8 cellular contexts compared by ENCODE assay signal in the genomic region with DNA sequence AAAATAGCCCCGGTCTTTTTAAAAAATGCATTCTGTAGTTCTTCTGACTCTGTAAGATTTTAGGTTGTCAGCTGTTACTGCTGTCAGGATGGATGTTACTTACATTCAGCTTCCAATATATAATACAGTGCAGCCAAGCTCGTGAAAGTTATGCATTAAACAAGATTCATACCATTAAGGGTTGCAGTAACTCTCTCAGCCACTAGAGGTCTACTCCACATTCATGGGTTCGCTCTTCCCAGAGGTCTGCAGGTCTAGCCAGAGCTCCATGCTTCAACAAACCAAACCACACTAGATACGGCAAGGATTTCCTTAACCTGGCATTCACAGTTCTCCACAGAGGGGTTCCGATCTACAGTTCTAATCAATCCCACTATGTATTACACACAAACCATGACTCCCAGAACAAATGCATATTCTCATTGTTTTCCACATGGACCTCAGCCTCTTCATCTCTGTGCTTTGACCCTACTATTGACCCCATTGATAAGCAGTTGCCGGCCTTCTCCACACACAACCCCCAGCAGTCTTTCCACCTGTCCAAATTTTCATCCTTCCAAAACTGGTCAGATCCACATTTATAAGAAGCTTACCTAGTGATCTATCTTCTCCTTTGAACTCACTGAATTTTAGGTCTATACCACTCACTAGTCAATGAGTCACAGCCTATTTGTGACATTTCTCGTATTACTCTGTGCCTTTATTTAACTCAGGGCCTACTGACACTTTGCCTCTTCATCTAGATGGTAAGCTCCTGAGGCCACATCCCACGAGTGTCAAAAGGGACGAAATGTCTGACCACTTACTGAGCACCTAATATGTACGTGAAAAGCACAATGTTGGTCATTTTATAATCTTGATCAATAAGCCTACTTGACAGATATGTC. TPM values are rescaled to one million over a fixed set of nuclear protein-coding genes. Genes with fewer than 3 reads are reported as not detected.
DNase-seq lines count a peak whose midpoint lies in the region; ATAC-seq lines count a peak whose summit lies in the region.

No MANE protein-coding gene starts in this region.

- intact Hi-C loops in activated CD4-positive, alpha-beta T cell treated with anti-CD3 and anti-CD28 coated beads, Interleukin-2, amount 10 ng/mL, durations not matched to agents 24 days and 14 days (cut with micrococcal nuclease): loop anchor here (10.0 kb wide), 2 partner anchors 611 to 639 kb away; no protein-coding TSS in a partner anchor
- intact Hi-C loops in left colon (cut with DNase I, micrococcal nuclease): no loop called here

- H3K36me3 ChIP-seq in adipocyte (ENCODE audit: control insufficient read depth, insufficient read depth, low read length, severe bottlenecking): no peaks in the 10 kb centered on the region

- no peak overlapping the region for H3K27ac Mint-ChIP-seq in activated CD4-positive, alpha-beta T cell treated with anti-CD3 and anti-CD28 coated beads, Interleukin-2, amount 10 ng/mL, durations not matched to agents 24 days and 14 days

- H3K4me3 Mint-ChIP-seq in activated CD4-positive, alpha-beta T cell treated with anti-CD3 and anti-CD28 coated beads, Interleukin-2, amount 10 ng/mL, durations not matched to agents 24 days and 14 days: no peak overlapping the region
- no peak overlapping the region for H3K4me3 Mint-ChIP-seq in activated T-cell treated with anti-CD3 and anti-CD28 coated beads, Interleukin-2, amount 50 U/mL, for 4 hours

- no peaks in the 10 kb centered on the region for H3K4me1 Mint-ChIP-seq in activated CD4-positive, alpha-beta T cell treated with anti-CD3 and anti-CD28 coated beads, Interleukin-2, amount 10 ng/mL, durations not matched to agents 24 days and 14 days
- no peaks in the 10 kb centered on the region for H3K4me1 Mint-ChIP-seq in activated T-cell treated with anti-CD3 and anti-CD28 coated beads, Interleukin-2, amount 50 U/mL, for 4 hours (ENCODE audit: low read depth)

- H3K36me3 Mint-ChIP-seq in activated CD4-positive, alpha-beta T cell treated with anti-CD3 and anti-CD28 coated beads, Interleukin-2, amount 10 ng/mL, durations not matched to agents 24 days and 14 days (ENCODE audit: low read depth): no peaks in the 10 kb centered on the region
- no peaks in the 10 kb centered on the region for H3K36me3 Mint-ChIP-seq in activated T-cell treated with anti-CD3 and anti-CD28 coated beads, Interleukin-2, amount 50 U/mL, for 4 hours (ENCODE audit: insufficient read depth)

- peaks cover 31% of the 10 kb centered on the region for H3K27me3 Mint-ChIP-seq in activated CD4-positive, alpha-beta T cell treated with anti-CD3 and anti-CD28 coated beads, Interleukin-2, amount 10 ng/mL, durations not matched to agents 24 days and 14 days
- peaks cover 12% of the 10 kb centered on the region for H3K27me3 Mint-ChIP-seq in activated T-cell treated with anti-CD3 and anti-CD28 coated beads, Interleukin-2, amount 50 U/mL, for 4 hours (ENCODE audit: low read depth)

- H3K27me3 ChIP-seq in adipocyte (replicated peaks; ENCODE audit: control insufficient read depth, insufficient read depth, low read length): no peaks in the 10 kb centered on the region

- DNase-seq in activated CD4-positive, alpha-beta T cell treated with anti-CD3 and anti-CD28 coated beads, Interleukin-2, amount 10 ng/mL, durations not matched to agents 24 days and 14 days: peak; percentile 68
- DNase-seq in activated CD4-positive, alpha-beta T cell treated with anti-CD3 and anti-CD28 coated beads for 1 hour: no peak
- DNase-seq in KG1 (lab: John Stamatoyannopoulos, UW): peak; percentile 0
- DNase-seq in adipocyte (ENCODE audit: low read depth): peak; percentile 41
- no peak for DNase-seq in left colon
- no peak for DNase-seq in islet precursor cell
- DNase-seq in activated T-cell treated with anti-CD3 and anti-CD28 coated beads, Interleukin-2, amount 50 U/mL, for 4 hours: no peak

- no peaks in the 10 kb centered on the region for H3K9me3 ChIP-seq in adipocyte (ENCODE audit: control insufficient read depth, low read length)

- no peak overlapping the region for H3K9ac ChIP-seq in adipocyte (ENCODE audit: low read length)

- ATAC-seq in left colon (peak; percentile 58), GM19395 (IDR thresholded peaks at IDR 0.05; ENCODE audit: unreplicated experiment) (no peak)
- ATAC-seq in activated T-cell treated with anti-CD3 and anti-CD28 coated beads, Interleukin-2, amount 50 U/mL, for 4 hours: no peak

- H3K9me3 Mint-ChIP-seq in activated CD4-positive, alpha-beta T cell treated with anti-CD3 and anti-CD28 coated beads, Interleukin-2, amount 10 ng/mL, durations not matched to agents 24 days and 14 days: no peaks in the 10 kb centered on the region
- H3K9me3 Mint-ChIP-seq in activated T-cell treated with anti-CD3 and anti-CD28 coated beads, Interleukin-2, amount 50 U/mL, for 4 hours: no peaks in the 10 kb centered on the region

- peaks cover 10% of the 10 kb centered on the region for H3K4me1 ChIP-seq in adipocyte (ENCODE audit: control insufficient read depth, insufficient read depth, low read length)

- H3K4me3 ChIP-seq in adipocyte (ENCODE audit: low read length): no peak overlapping the region

RNA-seq across cellular contexts. Expression of gene RORA, which starts 33.7 kb away (rescaled TPM):
- total RNA-seq in activated CD4-positive, alpha-beta T cell treated with anti-CD3 and anti-CD28 coated beads, Interleukin-2, amount 10 ng/mL, durations not matched to agents 24 days and 14 days: 17.1 and 17.4 TPM in 2 replicates
- total RNA-seq in left colon: 1 to 10 TPM; 3.9 to 7.4 TPM
- total RNA-seq in activated T-cell treated with anti-CD3 and anti-CD28 coated beads, Interleukin-2, amount 50 U/mL, for 4 hours: 10 to 100 TPM; 12.7 to 29.4 (median 27.1) TPM

Comparison
In these comparisons a context has a peak if more than half of its experiments do, and no peak if none do; other contexts are left out.
1. DNase-seq: peak in activated CD4-positive, alpha-beta T cell treated with anti-CD3 and anti-CD28 coated beads, Interleukin-2, amount 10 ng/mL, durations not matched to agents 24 days and 14 days (single experiment), KG1 (single experiment) and adipocyte (single experiment); none in activated CD4-positive, alpha-beta T cell treated with anti-CD3 and anti-CD28 coated beads for 1 hour (single experiment), left colon (0 of 2), islet precursor cell (single experiment) and activated T-cell treated with anti-CD3 and anti-CD28 coated beads, Interleukin-2, amount 50 U/mL, for 4 hours (single experiment).